ENCODE assay signal across 8 cellular contexts in genomic region chr1:166840309-166841302, GRCh38. TPM values are rescaled to one million over a fixed set of nuclear protein-coding genes. Genes with fewer than 3 reads are reported as not detected.
A peak's percentile ranks its signal among the peaks of the same experiment; 100 is the strongest.
DNase-seq lines count a peak whose midpoint lies in the region; ATAC-seq and TF ChIP-seq lines count a peak whose summit lies in the region.

No MANE protein-coding gene starts in this region.

- peak overlapping the region; percentile 85 for H3K27ac Mint-ChIP-seq in CD4-positive, alpha-beta T cell

- no peak for ATAC-seq in CD4-positive, alpha-beta T cell (ENCODE audit: poor library complexity)

- H3K36me3 ChIP-seq in urinary bladder (ENCODE audit: insufficient read depth) = peaks cover 6% of the 10 kb centered on the region

- no peaks in the 10 kb centered on the region for H3K27me3 Mint-ChIP-seq in CD4-positive, alpha-beta T cell

- peaks cover 2% of the 10 kb centered on the region for H3K4me1 ChIP-seq in urinary bladder (ENCODE audit: insufficient read depth)

- no peak for TF ChIP-seq CTCF in CD4-positive, alpha-beta T cell (IDR thresholded peaks at IDR 0.05)
- TF ChIP-seq CTCF in NB4 (IDR thresholded peaks at IDR 0.05; ENCODE audit: low read depth, low read length) = no peak

- peak overlapping the region; percentile 90 for H3K4me3 Mint-ChIP-seq in CD4-positive, alpha-beta T cell

- no peak for DNase-seq in CD4-positive, alpha-beta T cell
- DNase-seq in NB4 (ENCODE audit: low read depth) (no peak), cerebellum (ENCODE audit: low spot score) (peak; percentile 25), lung microvascular endothelial cell (ENCODE audit: low read depth in 2 of 2) (peak; percentile 10 to 14), NCI-H128 (lab: John Stamatoyannopoulos, UW; ENCODE audit: unreplicated experiment) (no peak), superior temporal gyrus (ENCODE audit: extremely low spot score) (no peak)
- DNase-seq in activated CD8-positive, alpha-beta memory T cell treated with anti-CD3 and anti-CD28 coated beads, Interleukin-2, amount 50 U/mL, for 48 hours = no peak

- 50% methylated on average over 16 of the region's 16 CpGs for WGBS in urinary bladder

- H3K27me3 ChIP-seq in CD4-positive, alpha-beta T cell (ENCODE audit: control insufficient read depth, insufficient read depth, low read length) = no peaks in the 10 kb centered on the region

- CTCF ChIA-PET in CD4-positive, alpha-beta T cell (lab: Charles Lee) = no interaction called here

- TF ChIP-seq POLR2A in NB4 (IDR thresholded peaks at IDR 0.05; ENCODE audit: extremely low read depth, insufficient read length) = no peak

- POLR2A ChIA-PET in CD4-positive, alpha-beta T cell (lab: Charles Lee) = interaction anchor here (1.8 to 3.5 kb wide), 2 partner anchors 35 to 380 kb away, joined by 8 to 60 read pairs; partner anchors contain the start of genes POU2F1 and TADA1

- intact Hi-C loops in CD4-positive, alpha-beta T cell (cut with DNase I, micrococcal nuclease) = loop anchor here in 1 of 2 experiments (2.0 kb wide), 1 partner anchor 32 kb away; no protein-coding TSS in a partner anchor

- peaks cover 53% of the 10 kb centered on the region for H3K36me3 Mint-ChIP-seq in CD4-positive, alpha-beta T cell (ENCODE audit: low read depth)

- no peaks in the 10 kb centered on the region for H3K9me3 Mint-ChIP-seq in CD4-positive, alpha-beta T cell

- no peaks in the 10 kb centered on the region for H3K9me3 ChIP-seq in CD4-positive, alpha-beta T cell (ENCODE audit: control insufficient read depth, low read length)

- H3K4me1 Mint-ChIP-seq in CD4-positive, alpha-beta T cell (ENCODE audit: low read depth) = peaks cover 68% of the 10 kb centered on the region

- peak overlapping the region; percentile 19 for H3K27ac ChIP-seq in CD4-positive, alpha-beta T cell (ENCODE audit: low read depth, low read length)
- no peak overlapping the region for H3K27ac ChIP-seq in urinary bladder (ENCODE audit: low read depth)

- H3K4me3 ChIP-seq in NB4 (ENCODE audit: low read depth, low read length) (peak overlapping the region; percentile 68), urinary bladder (ENCODE audit: low read depth, low read length) (peak overlapping the region; percentile 92)

RNA-seq across cellular contexts. Expression of gene POGK, which starts 1.3 kb away (rescaled TPM):
- 10 to 100 TPM; 16.1 to 17.6 TPM for total RNA-seq in CD4-positive, alpha-beta T cell
- total RNA-seq in cerebellum (37.9 TPM), lung microvascular endothelial cell (11.6 and 18.5 TPM in 2 replicates), urinary bladder (32.7 TPM)
- 15.4 TPM for polyA plus RNA-seq in urinary bladder

RNA-seq across cellular contexts. Expression of gene TADA1, which starts 35.5 kb away (rescaled TPM):
- 10 to 100 TPM; 15.8 to 16.4 TPM for total RNA-seq in CD4-positive, alpha-beta T cell
- total RNA-seq in cerebellum (33.4 TPM), lung microvascular endothelial cell (7.2 and 10.9 TPM in 2 replicates), urinary bladder (21.6 TPM)
- 10.0 TPM for polyA plus RNA-seq in urinary bladder

Comparison
In these comparisons a context has a peak if more than half of its experiments do, and no peak if none do; other contexts are left out.
1. DNase-seq: peak in cerebellum (single experiment) and lung microvascular endothelial cell (2 of 2); none in CD4-positive, alpha-beta T cell (0 of 10), NB4 (single experiment), NCI-H128 (single experiment), superior temporal gyrus (single experiment) and activated CD8-positive, alpha-beta memory T cell treated with anti-CD3 and anti-CD28 coated beads, Interleukin-2, amount 50 U/mL, for 48 hours (single experiment).